8 cellular contexts compared by ENCODE assay signal in the genomic region with DNA sequence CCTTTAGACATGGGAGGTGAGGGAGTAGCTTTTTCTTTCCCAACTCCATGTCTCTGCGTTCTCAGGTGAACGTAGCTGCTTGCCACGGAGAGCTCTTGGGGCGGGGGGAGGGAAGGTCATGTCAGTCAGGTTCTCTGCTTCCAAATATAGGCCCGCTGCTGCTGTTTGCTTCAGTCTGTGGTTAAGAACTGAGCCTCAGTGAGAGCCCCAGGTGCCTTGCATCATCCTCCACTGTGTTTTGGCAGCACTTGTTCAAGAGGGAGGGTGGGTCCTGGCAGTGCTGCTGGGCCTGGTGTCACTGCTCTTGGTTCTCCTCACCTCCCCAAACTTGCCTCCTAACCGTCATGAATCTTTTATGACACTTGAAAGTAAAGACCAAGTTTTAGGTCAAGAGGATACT.
DNase-seq lines count a peak whose midpoint lies in the region; ATAC-seq lines count a peak whose summit lies in the region.

No MANE protein-coding gene starts in this region.

- DNase-seq in NCI-H2107 treated with DMSO at 0.1 percent for 48 hours (lab: John Stamatoyannopoulos, UW; ENCODE audit: unreplicated experiment), result peak; percentile 25
- DNase-seq in NCI-H2107 (lab: John Stamatoyannopoulos, UW), result no peak
- DNase-seq in activated T-cell treated with anti-CD3 and anti-CD28 coated beads, Interleukin-2, amount 50 U/mL, for 48 hours, result peak; percentile 58 to 75
- DNase-seq in stimulated activated CD8-positive, alpha-beta memory T cell treated with anti-CD3 and anti-CD28 coated beads, Interleukin-7, amount 100 ng/mL, for 4 hours (ENCODE audit: low read depth in 2 of 2), result peak; percentile 40 to 42
- no peak for DNase-seq in DMS 273 treated with DMSO at 0.1 percent for 48 hours (lab: John Stamatoyannopoulos, UW)
- DNase-seq in NCI-H2196 treated with DMSO at 0.1 percent for 48 hours (lab: John Stamatoyannopoulos, UW; ENCODE audit: unreplicated experiment), result no peak
- DNase-seq in HuH-7.5 (ENCODE audit: low spot score), result no peak

- peak; percentile 86 for ATAC-seq in HG03565 (IDR thresholded peaks at IDR 0.05; ENCODE audit: unreplicated experiment)

Comparison
In these comparisons a context has a peak if more than half of its experiments do, and no peak if none do; other contexts are left out.
1. DNase-seq: peak in NCI-H2107 treated with DMSO at 0.1 percent for 48 hours (single experiment), activated T-cell treated with anti-CD3 and anti-CD28 coated beads, Interleukin-2, amount 50 U/mL, for 48 hours (2 of 2) and stimulated activated CD8-positive, alpha-beta memory T cell treated with anti-CD3 and anti-CD28 coated beads, Interleukin-7, amount 100 ng/mL, for 4 hours (2 of 2); none in NCI-H2107 (single experiment), DMS 273 treated with DMSO at 0.1 percent for 48 hours (single experiment), NCI-H2196 treated with DMSO at 0.1 percent for 48 hours (single experiment) and HuH-7.5 (single experiment).